ENCODE assay signal across 10 cellular contexts in the genomic region with DNA sequence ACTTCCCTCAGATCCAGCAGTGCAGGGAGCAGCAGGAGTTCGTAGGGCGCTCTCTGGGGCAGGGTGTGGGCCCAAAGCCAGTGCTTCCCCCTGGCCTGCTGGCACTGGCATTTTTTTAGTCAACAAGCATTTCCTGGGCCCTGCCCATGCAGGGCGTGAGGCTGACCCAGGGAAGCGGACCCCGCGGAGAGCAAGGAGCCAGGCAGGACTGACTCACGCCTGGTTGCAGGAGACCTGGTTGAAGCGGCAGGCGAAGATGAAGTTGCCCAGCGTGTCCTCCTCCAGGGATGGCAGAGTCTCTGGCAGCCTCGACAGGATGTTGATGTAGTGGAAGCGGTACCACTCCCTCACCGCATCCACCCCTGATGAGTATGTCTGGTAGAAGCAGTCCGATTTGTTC. TPM values are rescaled to one million over a fixed set of nuclear protein-coding genes. Genes with fewer than 3 reads are reported as not detected.
A peak's percentile ranks its signal among the peaks of the same experiment; 100 is the strongest.
DNase-seq lines count a peak whose midpoint lies in the region; ATAC-seq lines count a peak whose summit lies in the region.
"Had no signal": no experiment of that assay in that cellular context is flagged by ENCODE, and none has a peak within 500 bp of the region (broad histone marks: within the 10 kb centered on the region; RNA-seq: fewer than 3 reads in every experiment).

No MANE protein-coding gene starts in this region.

- in situ Hi-C loops in KBM-7 (cut with MboI; ENCODE audit: low pct_unique_long_range_greater_than_20kb, low sequenced_read_pairs): no loop called here

- peaks cover 14% of the 10 kb centered on the region for H3K4me1 Mint-ChIP-seq in activated T-helper 17 cell treated with anti-CD3 and anti-CD28 coated beads, Interleukin-2, amount 50 U/mL, for 72 hours
- H3K4me1 Mint-ChIP-seq in stimulated activated effector memory CD8-positive, alpha-beta T cell treated with anti-CD3 and anti-CD28 coated beads, Interleukin-12 subunit alpha, Interleukin-12 subunit beta, amount 100 ng/mL, for 72 hours: peaks cover 25% of the 10 kb centered on the region
- H3K4me1 Mint-ChIP-seq in effector memory CD8-positive, alpha-beta T cell (ENCODE audit: low read depth in 2 of 2): peaks cover 7 to 9% of the 10 kb centered on the region in 2 donors

- H3K27ac Mint-ChIP-seq in activated T-helper 17 cell treated with anti-CD3 and anti-CD28 coated beads, Interleukin-2, amount 50 U/mL, for 72 hours: peak overlapping the region; percentile 24
- peak overlapping the region; percentile 59 for H3K27ac Mint-ChIP-seq in stimulated activated effector memory CD8-positive, alpha-beta T cell treated with anti-CD3 and anti-CD28 coated beads, Interleukin-12 subunit alpha, Interleukin-12 subunit beta, amount 100 ng/mL, for 72 hours
- no peak overlapping the region for H3K27ac Mint-ChIP-seq in effector memory CD8-positive, alpha-beta T cell
- H3K27ac Mint-ChIP-seq: naive B cell had no signal

- no peaks in the 10 kb centered on the region for H3K27me3 Mint-ChIP-seq in activated T-helper 17 cell treated with anti-CD3 and anti-CD28 coated beads, Interleukin-2, amount 50 U/mL, for 72 hours
- H3K27me3 Mint-ChIP-seq in effector memory CD8-positive, alpha-beta T cell: no peaks in the 10 kb centered on the region

- H3K36me3 Mint-ChIP-seq in activated T-helper 17 cell treated with anti-CD3 and anti-CD28 coated beads, Interleukin-2, amount 50 U/mL, for 72 hours (ENCODE audit: low read depth): no peaks in the 10 kb centered on the region
- H3K36me3 Mint-ChIP-seq in stimulated activated effector memory CD8-positive, alpha-beta T cell treated with anti-CD3 and anti-CD28 coated beads, Interleukin-12 subunit alpha, Interleukin-12 subunit beta, amount 100 ng/mL, for 72 hours: no peaks in the 10 kb centered on the region
- H3K36me3 Mint-ChIP-seq in effector memory CD8-positive, alpha-beta T cell (ENCODE audit: insufficient read depth): no peaks in the 10 kb centered on the region
- H3K36me3 Mint-ChIP-seq: naive B cell had no signal

- H3K9me3 Mint-ChIP-seq in activated T-helper 17 cell treated with anti-CD3 and anti-CD28 coated beads, Interleukin-2, amount 50 U/mL, for 72 hours: no peaks in the 10 kb centered on the region
- no peaks in the 10 kb centered on the region for H3K9me3 Mint-ChIP-seq in stimulated activated effector memory CD8-positive, alpha-beta T cell treated with anti-CD3 and anti-CD28 coated beads, Interleukin-12 subunit alpha, Interleukin-12 subunit beta, amount 100 ng/mL, for 72 hours
- H3K9me3 Mint-ChIP-seq in effector memory CD8-positive, alpha-beta T cell: no peaks in the 10 kb centered on the region
- H3K9me3 Mint-ChIP-seq: naive B cell had no signal

- peak; percentile 79 for DNase-seq in HT-29 (ENCODE audit: low spot score)
- peak; percentile 57 for DNase-seq in islet precursor cell
- DNase-seq in stimulated activated effector memory CD8-positive, alpha-beta T cell treated with anti-CD3 and anti-CD28 coated beads, Interleukin-12 subunit alpha, Interleukin-12 subunit beta, amount 100 ng/mL, for 72 hours (ENCODE audit: low spot score in 2 of 2): no peak
- DNase-seq in KBM-7: no peak
- no peak for DNase-seq in foreskin melanocyte
- DNase-seq in effector memory CD8-positive, alpha-beta T cell: no peak
- DNase-seq: naive B cell had no signal

- H3K4me3 Mint-ChIP-seq in activated T-helper 17 cell treated with anti-CD3 and anti-CD28 coated beads, Interleukin-2, amount 50 U/mL, for 72 hours: peak overlapping the region; percentile 54
- H3K4me3 Mint-ChIP-seq in stimulated activated effector memory CD8-positive, alpha-beta T cell treated with anti-CD3 and anti-CD28 coated beads, Interleukin-12 subunit alpha, Interleukin-12 subunit beta, amount 100 ng/mL, for 72 hours: peak overlapping the region; percentile 39
- H3K4me3 Mint-ChIP-seq in effector memory CD8-positive, alpha-beta T cell: peak overlapping the region in 1 of 2 donors; percentile 28

- ATAC-seq in activated T-helper 17 cell treated with anti-CD3 and anti-CD28 coated beads, Interleukin-2, amount 50 U/mL, for 72 hours (replicated peaks): no peak
- no peak for ATAC-seq in stimulated activated effector memory CD8-positive, alpha-beta T cell treated with anti-CD3 and anti-CD28 coated beads, Interleukin-12 subunit alpha, Interleukin-12 subunit beta, amount 100 ng/mL, for 72 hours
- no peak for ATAC-seq in GM19328 (IDR thresholded peaks at IDR 0.05; ENCODE audit: unreplicated experiment)
- no peak for ATAC-seq in effector memory CD8-positive, alpha-beta T cell (replicated peaks)

RNA-seq across cellular contexts. Expression of gene SCNN1A, which starts 13.5 kb away (rescaled TPM):
- total RNA-seq in HT-29 (2014; rRNA removed; shearing (Covaris generic)): 161 and 221 TPM in 2 replicates
- 1 to 10 TPM in 1 of 2 donors, not detected in 1; 1.6 TPM for total RNA-seq in activated T-helper 17 cell treated with anti-CD3 and anti-CD28 coated beads, Interleukin-2, amount 50 U/mL, for 72 hours
- total RNA-seq: T-helper 1 cell treated with Interleukin-12 subunit alpha and Interleukin-12 subunit beta and Interleukin-4 antibody, amounts not matched to agents 30 ng/mL and 1 ng/mL, for 36 hours had no signal

RNA-seq across cellular contexts. Expression of gene TNFRSF1A, which starts 20.0 kb away (rescaled TPM):
- total RNA-seq in HT-29 (2014; rRNA removed; shearing (Covaris generic)): 91.9 and 94.5 TPM in 2 replicates
- total RNA-seq in activated T-helper 17 cell treated with anti-CD3 and anti-CD28 coated beads, Interleukin-2, amount 50 U/mL, for 72 hours: 10 to 100 TPM; 42.1 to 74.1 TPM

RNA-seq across cellular contexts. Expression of gene LTBR, which starts 22.1 kb away (rescaled TPM):
- total RNA-seq in HT-29 (2014; rRNA removed; shearing (Covaris generic)): 176 and 234 TPM in 2 replicates
- total RNA-seq in activated T-helper 17 cell treated with anti-CD3 and anti-CD28 coated beads, Interleukin-2, amount 50 U/mL, for 72 hours: under 1 TPM; 0.56 to 0.61 TPM

RNA-seq across cellular contexts. Expression of gene PLEKHG6, which starts 51.4 kb away (rescaled TPM):
- 90.1 and 94.8 TPM in 2 replicates for total RNA-seq in HT-29 (2014; rRNA removed; shearing (Covaris generic))
- not detected for total RNA-seq in activated T-helper 17 cell treated with anti-CD3 and anti-CD28 coated beads, Interleukin-2, amount 50 U/mL, for 72 hours
- total RNA-seq: T-helper 1 cell treated with Interleukin-12 subunit alpha and Interleukin-12 subunit beta and Interleukin-4 antibody, amounts not matched to agents 30 ng/mL and 1 ng/mL, for 36 hours had no signal

Comparison
In these comparisons a context has a peak if more than half of its experiments do, and no peak if none do; other contexts are left out.
1. DNase-seq: peak in HT-29 (single experiment) and islet precursor cell (single experiment); none in stimulated activated effector memory CD8-positive, alpha-beta T cell treated with anti-CD3 and anti-CD28 coated beads, Interleukin-12 subunit alpha, Interleukin-12 subunit beta, amount 100 ng/mL, for 72 hours (0 of 2), KBM-7 (single experiment), foreskin melanocyte (single experiment) and effector memory CD8-positive, alpha-beta T cell (0 of 3).
2. H3K27ac Mint-ChIP-seq: peak in activated T-helper 17 cell treated with anti-CD3 and anti-CD28 coated beads, Interleukin-2, amount 50 U/mL, for 72 hours (single experiment) and stimulated activated effector memory CD8-positive, alpha-beta T cell treated with anti-CD3 and anti-CD28 coated beads, Interleukin-12 subunit alpha, Interleukin-12 subunit beta, amount 100 ng/mL, for 72 hours (single experiment); none in effector memory CD8-positive, alpha-beta T cell (0 of 2).
3. RNA of gene SCNN1A, which starts 13.5 kb away (total RNA-seq): 161 to 221 TPM in HT-29; 1.6 TPM in activated T-helper 17 cell treated with anti-CD3 and anti-CD28 coated beads, Interleukin-2, amount 50 U/mL, for 72 hours; every median in the first group is over 10 times any median in the second.
4. RNA of gene LTBR, which starts 22.1 kb away (total RNA-seq): 176 to 234 TPM in HT-29; 0.56 to 0.61 TPM in activated T-helper 17 cell treated with anti-CD3 and anti-CD28 coated beads, Interleukin-2, amount 50 U/mL, for 72 hours; every median in the first group is over 100 times any median in the second.